Comparison of ENCODE assay signal across 11 cellular contexts in the genomic region with DNA sequence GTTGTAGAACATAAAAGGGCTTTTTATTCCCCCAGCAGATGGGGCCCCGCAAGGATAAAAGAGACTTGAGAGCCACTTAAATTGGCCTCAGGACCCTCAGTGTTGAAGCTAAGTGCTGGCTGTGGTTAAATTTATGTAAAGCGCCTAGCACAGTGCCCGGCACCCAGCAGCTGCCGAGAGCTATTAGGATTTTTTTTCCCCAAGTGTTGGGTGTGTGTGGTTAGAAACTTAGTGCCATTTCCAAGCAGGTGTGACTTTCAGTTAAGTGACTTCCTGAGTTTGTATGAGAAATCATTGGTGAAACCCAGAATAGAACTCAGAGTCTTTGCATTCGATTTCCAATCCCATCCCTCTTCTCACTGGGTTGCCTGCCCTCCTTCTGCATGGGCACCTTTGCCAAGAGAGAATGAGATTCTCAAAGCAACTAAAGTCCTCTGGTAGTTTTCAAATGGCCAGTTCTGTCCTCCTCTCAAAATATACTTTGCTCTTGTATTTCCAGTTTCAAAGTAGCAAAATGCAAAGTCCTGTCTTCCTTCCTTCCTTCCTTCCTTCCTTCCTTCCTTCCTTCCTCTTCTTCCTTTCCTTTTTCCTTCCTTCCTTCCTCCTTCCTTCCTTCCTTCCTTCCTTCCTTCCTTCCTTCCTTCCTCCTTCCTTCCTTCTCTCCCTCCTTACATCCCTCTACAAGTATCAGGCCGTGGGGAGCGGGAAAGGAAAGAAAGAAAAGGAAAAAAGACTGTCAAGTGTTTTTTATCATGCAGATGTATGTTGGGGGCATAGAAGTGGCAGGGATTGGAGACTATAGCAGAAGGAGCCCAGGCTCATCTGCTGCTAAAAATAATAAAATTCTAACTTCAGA.
DNase-seq lines count a peak whose midpoint lies in the region; ATAC-seq and TF ChIP-seq lines count a peak whose summit lies in the region.
"Had no signal": no experiment of that assay in that cellular context is flagged by ENCODE, and none has a peak within 500 bp of the region (broad histone marks: within the 10 kb centered on the region; RNA-seq: fewer than 3 reads in every experiment).

No MANE protein-coding gene starts in this region.

- peaks cover 0 to 4% of the 10 kb centered on the region in 2 donors for H3K9me3 Mint-ChIP-seq in activated naive CD4-positive, alpha-beta T cell treated with anti-CD3 and anti-CD28 coated beads, Interleukin-2, amount 50 U/mL, for 72 hours
- peaks cover 13% of the 10 kb centered on the region for H3K9me3 Mint-ChIP-seq in WTC11
- no peaks in the 10 kb centered on the region for H3K9me3 Mint-ChIP-seq in stimulated activated naive CD8-positive, alpha-beta T cell treated with anti-CD3 and anti-CD28 coated beads, Interleukin-15, amount 100 ng/mL, for 72 hours

- no peak for TF ChIP-seq EP300 in sigmoid colon (IDR thresholded peaks at IDR 0.05)

- WGBS in sigmoid colon, 2 donors: 58 to 71% methylated on average over 7 of the region's 7 CpGs

- H3K27me3 ChIP-seq in sigmoid colon: no peaks in the 10 kb centered on the region

- CTCF ChIA-PET in WTC11 (lab: Charles Lee): interaction anchor here (0.6 to 1.5 kb wide), 2 partner anchors 134 to 254 kb away, joined by 3 to 4 read pairs; no protein-coding TSS in a partner anchor

- no peaks in the 10 kb centered on the region for H3K36me3 ChIP-seq in sigmoid colon

- H3K36me3 Mint-ChIP-seq in activated naive CD4-positive, alpha-beta T cell treated with anti-CD3 and anti-CD28 coated beads, Interleukin-2, amount 50 U/mL, for 72 hours: no peaks in the 10 kb centered on the region
- H3K36me3 Mint-ChIP-seq in WTC11: peaks cover 20% of the 10 kb centered on the region

- no peak for TF ChIP-seq CTCF in WTC11 (IDR thresholded peaks at IDR 0.05)
- no peak for TF ChIP-seq CTCF in sigmoid colon (IDR thresholded peaks at IDR 0.05)

- H3K27me3 Mint-ChIP-seq in WTC11 (ENCODE audit: low read depth): peaks cover 1% of the 10 kb centered on the region
- H3K27me3 Mint-ChIP-seq in stimulated activated naive CD8-positive, alpha-beta T cell treated with anti-CD3 and anti-CD28 coated beads, Interleukin-15, amount 100 ng/mL, for 72 hours: peaks cover 18% of the 10 kb centered on the region

- H3K4me3 ChIP-seq in sigmoid colon: no peak overlapping the region

- H3K4me3 Mint-ChIP-seq in WTC11: peak overlapping the region; percentile 47
- no peak overlapping the region for H3K4me3 Mint-ChIP-seq in stimulated activated naive CD8-positive, alpha-beta T cell treated with anti-CD3 and anti-CD28 coated beads, Interleukin-15, amount 100 ng/mL, for 72 hours
- H3K4me3 Mint-ChIP-seq: nephron had no signal

- intact Hi-C loops in sigmoid colon (cut with DNase I): no loop called here

- no peak overlapping the region for H3K27ac ChIP-seq in sigmoid colon

- no peak overlapping the region for H3K27ac Mint-ChIP-seq in activated naive CD4-positive, alpha-beta T cell treated with anti-CD3 and anti-CD28 coated beads, Interleukin-2, amount 50 U/mL, for 72 hours
- peak overlapping the region; percentile 96 for H3K27ac Mint-ChIP-seq in WTC11
- H3K27ac Mint-ChIP-seq in stimulated activated naive CD8-positive, alpha-beta T cell treated with anti-CD3 and anti-CD28 coated beads, Interleukin-15, amount 100 ng/mL, for 72 hours: peak overlapping the region in 1 of 2 donors; percentile 71
- H3K27ac Mint-ChIP-seq: nephron had no signal

- H3K4me1 ChIP-seq in sigmoid colon: no peaks in the 10 kb centered on the region

- POLR2A ChIA-PET in WTC11 (lab: Charles Lee): no interaction called here

- TF ChIP-seq POLR2A in sigmoid colon (IDR thresholded peaks at IDR 0.05): no peak

- peaks cover 80% of the 10 kb centered on the region for H3K4me1 Mint-ChIP-seq in WTC11
- peaks cover 42% of the 10 kb centered on the region for H3K4me1 Mint-ChIP-seq in stimulated activated naive CD8-positive, alpha-beta T cell treated with anti-CD3 and anti-CD28 coated beads, Interleukin-15, amount 100 ng/mL, for 72 hours

- no peaks in the 10 kb centered on the region for H3K9me3 ChIP-seq in sigmoid colon

- ATAC-seq in activated naive CD4-positive, alpha-beta T cell treated with anti-CD3 and anti-CD28 coated beads, Interleukin-2, amount 50 U/mL, for 72 hours: peak; percentile 73 to 77
- peak; percentile 54 for ATAC-seq in HG03432 (IDR thresholded peaks at IDR 0.05; ENCODE audit: unreplicated experiment)
- no peak for ATAC-seq in WTC11
- ATAC-seq in stimulated activated naive CD8-positive, alpha-beta T cell treated with anti-CD3 and anti-CD28 coated beads, Interleukin-15, amount 100 ng/mL, for 72 hours: peak; percentile 72

- DNase-seq in activated naive CD4-positive, alpha-beta T cell treated with anti-CD3 and anti-CD28 coated beads, Interleukin-2, amount 50 U/mL, for 72 hours (ENCODE audit: low spot score in 2 of 2): no peak
- DNase-seq in activated naive CD4-positive, alpha-beta T cell treated with anti-CD3 and anti-CD28 coated beads, Interleukin-2, amount 50 U/mL, for 16 hours: no peak
- DNase-seq in WTC11 (ENCODE audit: low spot score): no peak
- DNase-seq in stimulated activated naive CD8-positive, alpha-beta T cell treated with anti-CD3 and anti-CD28 coated beads, Interleukin-15, amount 100 ng/mL, for 72 hours: no peak
- no peak for DNase-seq in SHP77 (lab: John Stamatoyannopoulos, UW)
- no peak for DNase-seq in activated CD4-positive, CD25-positive, alpha-beta regulatory T cell (lab: John Stamatoyannopoulos, UW)
- no peak for DNase-seq in sigmoid colon
- DNase-seq: anterior cingulate cortex; stimulated activated naive CD4-positive, alpha-beta T cell had no signal

TF ChIP-seq in WTC11, 78 proteins besides CTCF, POLR2A, EP300 and RAD21:
- TF ChIP-seq ETV6 (CRISPR knock-in tag; IDR thresholded peaks at IDR 0.05): peak; percentile 99
- no peak for TF ChIP-seq GABPB1 (CRISPR knock-in tag; IDR thresholded peaks at IDR 0.05)
- TF ChIP-seq ZNF416 (CRISPR knock-in tag; IDR thresholded peaks at IDR 0.05): no peak
- TF ChIP-seq, protein P1, sequence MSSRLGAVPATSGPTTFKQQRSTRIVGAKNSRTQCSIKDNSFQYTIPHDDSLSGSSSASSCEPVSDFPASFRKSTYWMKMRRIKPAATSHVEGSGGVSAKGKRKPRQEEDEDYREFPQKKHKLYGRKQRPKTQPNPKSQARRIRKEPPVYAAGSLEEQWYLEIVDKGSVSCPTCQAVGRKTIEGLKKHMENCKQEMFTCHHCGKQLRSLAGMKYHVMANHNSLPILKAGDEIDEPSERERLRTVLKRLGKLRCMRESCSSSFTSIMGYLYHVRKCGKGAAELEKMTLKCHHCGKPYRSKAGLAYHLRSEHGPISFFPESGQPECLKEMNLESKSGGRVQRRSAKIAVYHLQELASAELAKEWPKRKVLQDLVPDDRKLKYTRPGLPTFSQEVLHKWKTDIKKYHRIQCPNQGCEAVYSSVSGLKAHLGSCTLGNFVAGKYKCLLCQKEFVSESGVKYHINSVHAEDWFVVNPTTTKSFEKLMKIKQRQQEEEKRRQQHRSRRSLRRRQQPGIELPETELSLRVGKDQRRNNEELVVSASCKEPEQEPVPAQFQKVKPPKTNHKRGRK (CRISPR knock-in tag; IDR thresholded peaks at IDR 0.05; ENCODE audit: borderline replicate concordance): 0 out of 2 replicates have a peak, but pooled peaks have one; percentile 81
- no peak for TF ChIP-seq SP1 (CRISPR knock-in tag; conservative IDR thresholded peaks at IDR 0.05)
- TF ChIP-seq, protein P2, sequence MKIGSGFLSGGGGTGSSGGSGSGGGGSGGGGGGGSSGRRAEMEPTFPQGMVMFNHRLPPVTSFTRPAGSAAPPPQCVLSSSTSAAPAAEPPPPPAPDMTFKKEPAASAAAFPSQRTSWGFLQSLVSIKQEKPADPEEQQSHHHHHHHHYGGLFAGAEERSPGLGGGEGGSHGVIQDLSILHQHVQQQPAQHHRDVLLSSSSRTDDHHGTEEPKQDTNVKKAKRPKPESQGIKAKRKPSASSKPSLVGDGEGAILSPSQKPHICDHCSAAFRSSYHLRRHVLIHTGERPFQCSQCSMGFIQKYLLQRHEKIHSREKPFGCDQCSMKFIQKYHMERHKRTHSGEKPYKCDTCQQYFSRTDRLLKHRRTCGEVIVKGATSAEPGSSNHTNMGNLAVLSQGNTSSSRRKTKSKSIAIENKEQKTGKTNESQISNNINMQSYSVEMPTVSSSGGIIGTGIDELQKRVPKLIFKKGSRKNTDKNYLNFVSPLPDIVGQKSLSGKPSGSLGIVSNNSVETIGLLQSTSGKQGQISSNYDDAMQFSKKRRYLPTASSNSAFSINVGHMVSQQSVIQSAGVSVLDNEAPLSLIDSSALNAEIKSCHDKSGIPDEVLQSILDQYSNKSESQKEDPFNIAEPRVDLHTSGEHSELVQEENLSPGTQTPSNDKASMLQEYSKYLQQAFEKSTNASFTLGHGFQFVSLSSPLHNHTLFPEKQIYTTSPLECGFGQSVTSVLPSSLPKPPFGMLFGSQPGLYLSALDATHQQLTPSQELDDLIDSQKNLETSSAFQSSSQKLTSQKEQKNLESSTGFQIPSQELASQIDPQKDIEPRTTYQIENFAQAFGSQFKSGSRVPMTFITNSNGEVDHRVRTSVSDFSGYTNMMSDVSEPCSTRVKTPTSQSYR (CRISPR knock-in tag; IDR thresholded peaks at IDR 0.05): no peak
- TF ChIP-seq, protein P3, sequence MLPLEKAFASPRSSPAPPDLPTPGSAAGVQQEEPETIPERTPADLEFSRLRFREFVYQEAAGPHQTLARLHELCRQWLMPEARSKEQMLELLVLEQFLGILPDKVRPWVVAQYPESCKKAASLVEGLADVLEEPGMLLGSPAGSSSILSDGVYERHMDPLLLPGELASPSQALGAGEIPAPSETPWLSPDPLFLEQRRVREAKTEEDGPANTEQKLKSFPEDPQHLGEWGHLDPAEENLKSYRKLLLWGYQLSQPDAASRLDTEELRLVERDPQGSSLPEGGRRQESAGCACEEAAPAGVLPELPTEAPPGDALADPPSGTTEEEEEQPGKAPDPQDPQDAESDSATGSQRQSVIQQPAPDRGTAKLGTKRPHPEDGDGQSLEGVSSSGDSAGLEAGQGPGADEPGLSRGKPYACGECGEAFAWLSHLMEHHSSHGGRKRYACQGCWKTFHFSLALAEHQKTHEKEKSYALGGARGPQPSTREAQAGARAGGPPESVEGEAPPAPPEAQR (CRISPR knock-in tag; IDR thresholded peaks at IDR 0.05): no peak
